ENCODE assay signal across 25 cellular contexts in the genomic region with DNA sequence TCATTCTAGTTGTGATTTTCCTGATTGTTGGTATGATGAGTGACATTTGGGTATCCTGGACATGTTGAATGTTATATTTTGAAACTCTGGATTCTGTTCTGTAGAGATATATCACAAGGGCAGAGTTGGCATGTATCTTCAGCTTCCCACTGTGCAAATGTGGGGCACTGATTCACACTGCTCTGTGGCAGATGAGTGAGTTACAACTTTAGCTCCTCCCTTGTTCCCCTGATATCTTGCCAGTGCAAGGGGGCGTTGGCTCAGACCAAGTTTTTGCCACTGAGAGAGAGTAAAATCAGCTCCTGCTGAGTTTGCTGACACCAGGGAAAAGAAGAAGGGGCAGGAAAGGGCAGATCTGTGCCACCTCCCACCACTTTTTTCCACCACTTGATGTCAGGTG.
"Had no signal": no experiment of that assay in that cellular context is flagged by ENCODE, and none has a peak within 500 bp of the region (broad histone marks: within the 10 kb centered on the region; RNA-seq: fewer than 3 reads in every experiment).

No MANE protein-coding gene starts in this region.

- H3K27me3 Mint-ChIP-seq: activated CD4-positive, alpha-beta T cell treated with anti-CD3 and anti-CD28 coated beads for 36 hours; activated CD8-positive, alpha-beta T cell treated with anti-CD3 and anti-CD28 coated beads for 36 hours; activated naive CD8-positive, alpha-beta T cell treated with anti-CD3 and anti-CD28 coated beads, Interleukin-2, amount 10 ng/mL, durations not matched to agents 7 days and 5 days; T-cell had no signal

- H3K27me3 ChIP-seq: adrenal gland had no signal

- H3K4me3 Mint-ChIP-seq: activated CD4-positive, alpha-beta T cell treated with anti-CD3 and anti-CD28 coated beads for 36 hours; activated CD8-positive, alpha-beta T cell treated with anti-CD3 and anti-CD28 coated beads for 36 hours; activated naive CD8-positive, alpha-beta T cell treated with anti-CD3 and anti-CD28 coated beads, Interleukin-2, amount 10 ng/mL, durations not matched to agents 7 days and 5 days; T-cell had no signal

- H3K27ac ChIP-seq: adrenal gland, SK-N-MC, WERI-Rb-1 had no signal

- H3K36me3 ChIP-seq: adrenal gland, WERI-Rb-1 had no signal

- H3K9me3 ChIP-seq: adrenal gland had no signal

- H3K4me1 Mint-ChIP-seq: activated CD4-positive, alpha-beta T cell treated with anti-CD3 and anti-CD28 coated beads for 36 hours; activated naive CD8-positive, alpha-beta T cell treated with anti-CD3 and anti-CD28 coated beads, Interleukin-2, amount 10 ng/mL, durations not matched to agents 7 days and 5 days; T-cell had no signal

- H3K4me3 ChIP-seq: adrenal gland, SK-N-MC had no signal

- H3K9me3 Mint-ChIP-seq: activated CD8-positive, alpha-beta T cell treated with anti-CD3 and anti-CD28 coated beads for 36 hours had no signal

- H3K27ac Mint-ChIP-seq: activated CD4-positive, alpha-beta T cell treated with anti-CD3 and anti-CD28 coated beads for 36 hours; activated CD8-positive, alpha-beta T cell treated with anti-CD3 and anti-CD28 coated beads for 36 hours; activated naive CD8-positive, alpha-beta T cell treated with anti-CD3 and anti-CD28 coated beads, Interleukin-2, amount 10 ng/mL, durations not matched to agents 7 days and 5 days; T-cell had no signal

- DNase-seq: activated CD4-positive, alpha-beta T cell treated with anti-CD3 and anti-CD28 coated beads for 36 hours; activated CD8-positive, alpha-beta memory T cell treated with anti-CD3 and anti-CD28 coated beads, Interleukin-2, amount 50 U/mL, for 4 hours; activated CD8-positive, alpha-beta T cell treated with anti-CD3 and anti-CD28 coated beads for 36 hours; activated naive CD4-positive, alpha-beta T cell treated with anti-CD3 and anti-CD28 coated beads, Interleukin-2, amount 50 U/mL, for 16 hours; activated naive CD8-positive, alpha-beta T cell treated with anti-CD3 and anti-CD28 coated beads, Interleukin-2, amount 10 ng/mL, durations not matched to agents 7 days and 5 days; adrenal gland; IMR-90; Kasumi-1; KBM-7; MV-4-11; NCI-H1092 treated with DMSO at 0.1 percent for 48 hours; NCI-H1417 treated with DMSO at 0.1 percent for 48 hours; NCI-H1694; NCI-H2029; NCI-H2107; NCI-H2171 treated with DMSO at 0.1 percent for 48 hours; NCI-H345; NCI-H510A; NCI-H69; NK-92 treated with Interleukin-12 subunit alpha and Interleukin-12 subunit beta, amount 100 ng/mL, for 24 hours; OCI-M1; RPMI8226; T-cell; WERI-Rb-1 had no signal

- H3K36me3 Mint-ChIP-seq: activated naive CD8-positive, alpha-beta T cell treated with anti-CD3 and anti-CD28 coated beads, Interleukin-2, amount 10 ng/mL, durations not matched to agents 7 days and 5 days; T-cell had no signal

- H3K4me1 ChIP-seq: adrenal gland had no signal
